In genomic region chr5:121164632-121165031, GRCh38 we compare ENCODE assay signal across 1 cellular context.
A peak's percentile ranks its signal among the peaks of the same experiment; 100 is the strongest.
TF ChIP-seq lines count a peak whose summit lies in the region.

No MANE protein-coding gene starts in this region.

TF ChIP-seq in K562, 482 proteins besides CTCF, POLR2A, EP300 and RAD21 (continued from another document):
- TF ChIP-seq PRDM10 (IDR thresholded peaks at IDR 0.05; ENCODE audit: partially characterized antibody) (no peak), ZNF766 (CRISPR knock-in tag; conservative IDR thresholded peaks at IDR 0.05) (peak; percentile 94), ZNF655 (CRISPR knock-in tag; IDR thresholded peaks at IDR 0.05) (no peak), ZSCAN29 (IDR thresholded peaks at IDR 0.05) (no peak), ZNF695 (CRISPR knock-in tag; IDR thresholded peaks at IDR 0.05) (no peak), NR2C1 (IDR thresholded peaks at IDR 0.05) (no peak), NR2C1 (tag; IDR thresholded peaks at IDR 0.05) (no peak), ZNF584 (CRISPR knock-in tag; IDR thresholded peaks at IDR 0.05; ENCODE audit: low read depth) (no peak), ELF1 (tag; IDR thresholded peaks at IDR 0.05) (no peak), IFI16 (CRISPR knock-in tag; IDR thresholded peaks at IDR 0.05) (no peak), BCOR (IDR thresholded peaks at IDR 0.05) (no peak), SAP30 (IDR thresholded peaks at IDR 0.05; ENCODE audit: borderline replicate concordance, insufficient read depth, low read depth, low read length, poor library complexity, severe bottlenecking) (no peak)
